ENCODE assay signal across 31 cellular contexts in genomic region chr11:13878077-13878476, GRCh38.
"Had no signal": no experiment of that assay in that cellular context is flagged by ENCODE, and none has a peak within 500 bp of the region (broad histone marks: within the 10 kb centered on the region; RNA-seq: fewer than 3 reads in every experiment).

No MANE protein-coding gene starts in this region.

- DNase-seq: activated B cell treated with CpG ODN at 0.5 μM for 24 hours; activated CD4-positive, alpha-beta memory T cell treated with anti-CD3 and anti-CD28 coated beads, Interleukin-2, amount 10 ng/mL, durations not matched to agents 7 days and 5 days; activated CD4-positive, alpha-beta T cell treated with anti-CD3 and anti-CD28 coated beads, Interleukin-2, amount 10 ng/mL, durations not matched to agents 24 days and 14 days; activated CD4-positive, alpha-beta T cell treated with anti-CD3 and anti-CD28 coated beads, Interleukin-2, amount 50 U/mL, for 4 hours; activated CD8-positive, alpha-beta memory T cell treated with anti-CD3 and anti-CD28 coated beads, Interleukin-2, amount 50 U/mL, for 48 hours; activated effector memory CD4-positive, alpha-beta T cell treated with anti-CD3 and anti-CD28 coated beads, Interleukin-2, amount 50 U/mL, for 16 hours; activated naive CD4-positive, alpha-beta T cell treated with anti-CD3 and anti-CD28 coated beads, Interleukin-2, amount 10 ng/mL, durations not matched to agents 7 days and 5 days; activated T-cell treated with anti-CD3 and anti-CD28 coated beads for 4 hours; activated T-cell treated with anti-CD3 and anti-CD28 coated beads, Interleukin-2, amount 50 U/mL, for 24 hours; central memory CD4-positive, alpha-beta T cell; cerebellar nuclear complex; colonic mucosa; effector CD8-positive, alpha-beta T cell; esophagus squamous epithelium; foreskin melanocyte; heart right ventricle; T-helper 1 cell; T-helper 17 cell; T1000; WERI-Rb-1 had no signal

- H3K27ac ChIP-seq: ascending aorta, breast epithelium, cardiac muscle cell, colonic mucosa, epithelial cell of prostate, esophagus squamous epithelium, gastroesophageal sphincter, heart right ventricle, WERI-Rb-1 had no signal

- H3K4me1 ChIP-seq: ascending aorta, breast epithelium, colonic mucosa had no signal

- H3K9me3 Mint-ChIP-seq: activated B cell treated with CpG ODN at 0.5 μM for 24 hours; activated CD4-positive, alpha-beta memory T cell treated with anti-CD3 and anti-CD28 coated beads, Interleukin-2, amount 10 ng/mL, durations not matched to agents 7 days and 5 days; activated CD4-positive, alpha-beta T cell treated with anti-CD3 and anti-CD28 coated beads, Interleukin-2, amount 10 ng/mL, durations not matched to agents 24 days and 14 days; activated naive CD4-positive, alpha-beta T cell treated with anti-CD3 and anti-CD28 coated beads, Interleukin-2, amount 10 ng/mL, durations not matched to agents 7 days and 5 days; activated T-cell treated with anti-CD3 and anti-CD28 coated beads, Interleukin-2, amount 50 U/mL, for 24 hours; activated T-helper 1 cell treated with anti-CD3 and anti-CD28 coated beads, Interleukin-12 subunit alpha, Interleukin-12 subunit beta, Interleukin-2, Interleukin-4 antibody, amounts not matched to agents 30 ng/mL and 10 ng/mL and 1 ng/mL, durations not matched to agents 14 hours and 24 hours and 36 hours; activated T-helper 2 cell treated with anti-CD3 and anti-CD28 coated beads, Interferon-gamma antibody, Interleukin-2, Interleukin-4, amounts not matched to agents 10 μg/mL and 5 μg/mL and 100 μg/mL, durations not matched to agents 14 hours and 24 hours and 36 hours; T-helper 2 cell treated with Interferon-gamma antibody and Interleukin-4, amounts not matched to agents 5 μg/mL and 100 μg/mL, for 36 hours had no signal

- H3K27ac Mint-ChIP-seq: activated CD4-positive, alpha-beta memory T cell treated with anti-CD3 and anti-CD28 coated beads, Interleukin-2, amount 10 ng/mL, durations not matched to agents 7 days and 5 days; activated CD4-positive, alpha-beta T cell treated with anti-CD3 and anti-CD28 coated beads, Interleukin-2, amount 10 ng/mL, durations not matched to agents 24 days and 14 days; activated naive CD4-positive, alpha-beta T cell treated with anti-CD3 and anti-CD28 coated beads, Interleukin-2, amount 10 ng/mL, durations not matched to agents 7 days and 5 days; activated naive CD8-positive, alpha-beta T cell; activated T-cell treated with anti-CD3 and anti-CD28 coated beads, Interleukin-2, amount 50 U/mL, for 24 hours; activated T-helper 1 cell treated with anti-CD3 and anti-CD28 coated beads, Interleukin-12 subunit alpha, Interleukin-12 subunit beta, Interleukin-2, Interleukin-4 antibody, amounts not matched to agents 30 ng/mL and 10 ng/mL and 1 ng/mL, durations not matched to agents 14 hours and 24 hours and 36 hours; activated T-helper 2 cell treated with anti-CD3 and anti-CD28 coated beads, Interferon-gamma antibody, Interleukin-2, Interleukin-4, amounts not matched to agents 10 μg/mL and 5 μg/mL and 100 μg/mL, durations not matched to agents 14 hours and 24 hours and 36 hours; brain; T-helper 2 cell treated with Interferon-gamma antibody and Interleukin-4, amounts not matched to agents 5 μg/mL and 100 μg/mL, for 36 hours had no signal

- ATAC-seq: activated CD4-positive, CD25-positive, alpha-beta regulatory T cell treated with anti-CD3 and anti-CD28 coated beads, Interleukin-2, amount 50 U/mL, for 24 hours; gastroesophageal sphincter; heart right ventricle; T-helper 17 cell had no signal

- H3K4me3 Mint-ChIP-seq: activated B cell treated with CpG ODN at 0.5 μM for 24 hours; activated CD4-positive, alpha-beta memory T cell treated with anti-CD3 and anti-CD28 coated beads, Interleukin-2, amount 10 ng/mL, durations not matched to agents 7 days and 5 days; activated CD4-positive, alpha-beta T cell treated with anti-CD3 and anti-CD28 coated beads, Interleukin-2, amount 10 ng/mL, durations not matched to agents 24 days and 14 days; activated naive CD4-positive, alpha-beta T cell treated with anti-CD3 and anti-CD28 coated beads, Interleukin-2, amount 10 ng/mL, durations not matched to agents 7 days and 5 days; activated naive CD8-positive, alpha-beta T cell; activated T-cell treated with anti-CD3 and anti-CD28 coated beads, Interleukin-2, amount 50 U/mL, for 24 hours; activated T-helper 1 cell treated with anti-CD3 and anti-CD28 coated beads, Interleukin-12 subunit alpha, Interleukin-12 subunit beta, Interleukin-2, Interleukin-4 antibody, amounts not matched to agents 30 ng/mL and 10 ng/mL and 1 ng/mL, durations not matched to agents 14 hours and 24 hours and 36 hours; T-helper 17 cell; T-helper 2 cell treated with Interferon-gamma antibody and Interleukin-4, amounts not matched to agents 5 μg/mL and 100 μg/mL, for 36 hours had no signal

- H3K4me3 ChIP-seq: ascending aorta, breast epithelium, cardiac muscle cell, colonic mucosa, esophagus squamous epithelium, gastroesophageal sphincter, heart right ventricle had no signal

- H3K9me3 ChIP-seq: ascending aorta, breast epithelium, colonic mucosa, esophagus squamous epithelium, gastroesophageal sphincter, heart right ventricle had no signal

- H3K27me3 ChIP-seq: ascending aorta, breast epithelium, cardiac muscle cell, colonic mucosa, gastroesophageal sphincter, heart right ventricle had no signal

- H3K36me3 Mint-ChIP-seq: brain had no signal

- H3K27me3 Mint-ChIP-seq: activated CD4-positive, alpha-beta T cell treated with anti-CD3 and anti-CD28 coated beads, Interleukin-2, amount 10 ng/mL, durations not matched to agents 24 days and 14 days; activated naive CD8-positive, alpha-beta T cell; activated T-cell treated with anti-CD3 and anti-CD28 coated beads, Interleukin-2, amount 50 U/mL, for 24 hours; T-helper 17 cell had no signal

- H3K36me3 ChIP-seq: ascending aorta, breast epithelium, cardiac muscle cell, colonic mucosa, esophagus squamous epithelium, gastroesophageal sphincter, heart right ventricle, WERI-Rb-1 had no signal
